21 cellular contexts compared by ENCODE assay signal in the genomic region with DNA sequence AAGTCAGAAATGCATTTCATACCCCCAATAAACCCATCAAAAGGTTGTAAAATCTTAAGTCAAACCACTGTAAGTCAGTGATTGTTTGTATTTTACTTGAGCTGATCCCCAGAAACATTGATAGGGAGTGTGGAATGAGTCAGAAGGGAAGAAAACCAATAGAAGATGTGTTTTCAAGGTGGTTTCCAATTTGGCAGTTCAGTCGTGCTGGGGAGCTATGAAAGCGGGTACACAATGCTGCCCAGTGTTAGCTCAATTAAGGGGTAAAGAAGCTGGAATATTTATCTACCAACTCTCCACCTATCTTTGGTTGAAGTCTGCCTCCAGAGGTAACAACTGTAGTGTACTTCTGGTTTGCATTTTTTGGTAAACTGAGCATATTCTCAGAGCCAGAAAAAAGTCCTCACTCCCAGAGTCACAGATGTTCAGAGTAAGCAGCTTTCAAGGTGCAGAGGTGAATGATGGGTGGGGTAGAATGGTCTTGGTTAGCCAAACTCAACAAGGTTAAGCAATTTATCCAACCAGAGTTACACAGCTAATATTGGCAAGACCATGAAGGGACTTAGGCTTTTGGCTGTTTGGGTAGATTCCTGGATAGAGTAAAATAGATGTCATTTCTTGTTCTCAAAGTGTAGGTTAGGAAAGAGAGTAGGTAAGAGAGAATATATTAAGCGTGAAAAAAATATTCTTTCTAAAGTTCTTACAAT.
"Had no signal": no experiment of that assay in that cellular context is flagged by ENCODE, and none has a peak within 500 bp of the region (broad histone marks: within the 10 kb centered on the region; RNA-seq: fewer than 3 reads in every experiment).

No MANE protein-coding gene starts in this region.

- H3K36me3 ChIP-seq: neutrophil, right atrium auricular region, sigmoid colon, stomach had no signal

- H3K79me2 ChIP-seq: hepatocyte had no signal

- H3K27me3 ChIP-seq: dorsolateral prefrontal cortex, hepatocyte, neutrophil, right atrium auricular region, sigmoid colon, stomach had no signal

- H3K9me3 ChIP-seq: neutrophil, right atrium auricular region, sigmoid colon, stomach had no signal

- H3K27ac ChIP-seq: dorsolateral prefrontal cortex, hepatocyte, neutrophil, right atrium auricular region, sigmoid colon, skin epidermis, stomach had no signal

- H3K4me1 ChIP-seq: right atrium auricular region, sigmoid colon had no signal

- H3K4me2 ChIP-seq: hepatocyte had no signal

- ATAC-seq: left cardiac atrium; left ventricle myocardium superior; stimulated activated naive B cell treated with anti-CD40 and anti-IgM and Interleukin-4, amounts not matched to agents 10 μg/mL and 1 μg/mL and 100 μg/mL, for 72 hours had no signal

- DNase-seq: cortex of kidney; dorsolateral prefrontal cortex; effector CD8-positive, alpha-beta T cell; foreskin melanocyte; head of caudate nucleus; kidney; left cardiac atrium; left ventricle myocardium superior; mesenchymal stem cell; naive B cell; sigmoid colon; stimulated activated CD4-positive, alpha-beta T cell treated with anti-CD3 and anti-CD28 coated beads, Interleukin-2, amount 100 ng/mL, for 24 hours; stimulated activated CD4-positive, alpha-beta T cell treated with anti-CD3 and anti-CD28 coated beads, Interleukin-4, amount 100 ng/mL, for 4 hours; stimulated activated naive B cell treated with anti-CD40 and anti-IgM and Interleukin-4, amounts not matched to agents 10 μg/mL and 1 μg/mL and 100 μg/mL, for 72 hours; stomach; trophoblast cell had no signal

- H2AFZ ChIP-seq: hepatocyte had no signal

- H3K4me3 ChIP-seq: dorsolateral prefrontal cortex, hepatocyte, lung, right atrium auricular region, sigmoid colon, skin epidermis, stomach had no signal
